In the genomic region with DNA sequence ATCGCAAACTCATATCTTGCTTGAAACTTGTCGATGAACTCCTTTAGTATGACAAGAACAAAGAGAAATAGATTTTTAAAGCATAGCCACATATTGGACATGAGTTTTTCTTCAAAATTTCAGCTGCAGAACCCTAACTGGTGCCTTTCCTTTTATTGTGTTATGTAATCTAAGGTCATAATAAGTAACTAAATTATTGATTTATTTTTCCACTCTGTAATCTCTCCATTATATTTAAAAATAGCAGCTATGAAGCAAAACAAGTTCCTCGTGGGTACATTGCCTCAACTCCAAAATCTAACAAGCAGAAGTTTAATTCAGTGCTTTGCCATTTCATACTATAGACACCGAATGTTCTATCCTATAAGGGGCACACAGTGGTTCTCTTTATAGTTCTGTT, we compare ENCODE assay signal across 27 cellular contexts.
"Had no signal": no experiment of that assay in that cellular context is flagged by ENCODE, and none has a peak within 500 bp of the region (broad histone marks: within the 10 kb centered on the region; RNA-seq: fewer than 3 reads in every experiment).

No MANE protein-coding gene starts in this region.

- H3K27me3 ChIP-seq: stomach, suprapubic skin, testis, thyroid gland, tibial artery, tibial nerve, transverse colon, upper lobe of left lung, upper lobe of right lung, uterus, vagina had no signal

- H3K9me3 ChIP-seq: stomach, suprapubic skin, testis, thoracic aorta, thyroid gland, tibial artery, tibial nerve, transverse colon, upper lobe of left lung, upper lobe of right lung, uterus, vagina had no signal

- ATAC-seq: stimulated activated effector memory CD8-positive, alpha-beta T cell treated with anti-CD3 and anti-CD28 coated beads, Interleukin-12 subunit alpha, Interleukin-12 subunit beta, amount 100 ng/mL, for 72 hours; stimulated activated memory B cell treated with anti-CD40 and anti-IgM and Interleukin-4, amounts not matched to agents 10 μg/mL and 1 μg/mL and 100 μg/mL, for 72 hours; stimulated activated naive B cell treated with anti-CD40 and anti-IgM and Interleukin-4, amounts not matched to agents 10 μg/mL and 1 μg/mL and 100 μg/mL, for 72 hours; stimulated activated naive CD8-positive, alpha-beta T cell treated with anti-CD3 and anti-CD28 coated beads, Interleukin-15, amount 100 ng/mL, for 72 hours; stimulated activated naive CD8-positive, alpha-beta T cell treated with anti-CD3 and anti-CD28 coated beads, Interleukin-15, Interleukin-2, amounts not matched to agents 100 U/mL and 50 U/mL, for 24 hours; upper lobe of right lung had no signal

- H3K27ac ChIP-seq: stomach, suprapubic skin, testis, thoracic aorta, thyroid gland, tibial artery, tibial nerve, transverse colon, upper lobe of left lung, upper lobe of right lung, uterus, vagina had no signal

- FAIRE-seq: urothelium cell line had no signal

- DNase-seq: stimulated activated CD4-positive, alpha-beta T cell treated with anti-CD3 and anti-CD28 coated beads, Interleukin-2, amount 100 ng/mL, for 48 hours; stimulated activated CD4-positive, alpha-beta T cell treated with anti-CD3 and anti-CD28 coated beads, Interleukin-4, amount 100 ng/mL, for 1 hour; stimulated activated CD4-positive, alpha-beta T cell treated with anti-CD3 and anti-CD28 coated beads, Interleukin-4, amount 100 ng/mL, for 24 hours; stimulated activated CD4-positive, alpha-beta T cell treated with anti-CD3 and anti-CD28 coated beads, Interleukin-4, amount 100 ng/mL, for 4 hours; stimulated activated CD8-positive, alpha-beta memory T cell treated with anti-CD3 and anti-CD28 coated beads, Interleukin-4, amount 100 ng/mL, for 48 hours; stimulated activated naive B cell treated with anti-CD40 and anti-IgM and Interleukin-4, amounts not matched to agents 10 μg/mL and 1 μg/mL and 100 μg/mL, for 72 hours; stimulated activated naive CD4-positive, alpha-beta T cell; stimulated activated naive CD4-positive, alpha-beta T cell treated with Interleukin-2 at 50 U/mL for 16 hours; stimulated activated naive CD8-positive, alpha-beta T cell treated with anti-CD3 and anti-CD28 coated beads, Interleukin-15, amount 100 ng/mL, for 72 hours; stimulated activated naive CD8-positive, alpha-beta T cell treated with anti-CD3 and anti-CD28 coated beads, Interleukin-15, Interleukin-2, amounts not matched to agents 100 U/mL and 50 U/mL, for 24 hours; stomach; substantia nigra; testis; thyroid gland; tibial artery; transverse colon; trophoblast cell; upper lobe of left lung; upper lobe of right lung; uterus had no signal

- H3K4me1 ChIP-seq: stomach, suprapubic skin, testis, thyroid gland, tibial artery, tibial nerve, upper lobe of left lung, upper lobe of right lung, uterus, vagina had no signal

- H3K4me3 ChIP-seq: stomach, suprapubic skin, testis, thoracic aorta, thyroid gland, tibial artery, tibial nerve, transverse colon, upper lobe of left lung, upper lobe of right lung, uterus, vagina had no signal

- H3K36me3 ChIP-seq: stomach, suprapubic skin, thoracic aorta, thyroid gland, tibial artery, tibial nerve, transverse colon, upper lobe of left lung, upper lobe of right lung, uterus, vagina had no signal
